In genomic region chr16:3131755-3132377, GRCh38 we compare ENCODE assay signal across 2 cellular contexts.
TF ChIP-seq lines count a peak whose summit lies in the region.

No MANE protein-coding gene starts in this region.

TF ChIP-seq in HCT116, 20 proteins besides CTCF, POLR2A, EP300 and RAD21:
- no peak for TF ChIP-seq ATF3 (IDR thresholded peaks at IDR 0.05)
- peak; percentile 25; the same call in 1 of the 2 replicates for TF ChIP-seq POLR2AphosphoS5 (IDR thresholded peaks at IDR 0.05; ENCODE audit: low read depth, low read length)

TF ChIP-seq in neural cell, 6 proteins besides CTCF, POLR2A, EP300 and RAD21 (continued from another document):
- TF ChIP-seq, protein P1, sequence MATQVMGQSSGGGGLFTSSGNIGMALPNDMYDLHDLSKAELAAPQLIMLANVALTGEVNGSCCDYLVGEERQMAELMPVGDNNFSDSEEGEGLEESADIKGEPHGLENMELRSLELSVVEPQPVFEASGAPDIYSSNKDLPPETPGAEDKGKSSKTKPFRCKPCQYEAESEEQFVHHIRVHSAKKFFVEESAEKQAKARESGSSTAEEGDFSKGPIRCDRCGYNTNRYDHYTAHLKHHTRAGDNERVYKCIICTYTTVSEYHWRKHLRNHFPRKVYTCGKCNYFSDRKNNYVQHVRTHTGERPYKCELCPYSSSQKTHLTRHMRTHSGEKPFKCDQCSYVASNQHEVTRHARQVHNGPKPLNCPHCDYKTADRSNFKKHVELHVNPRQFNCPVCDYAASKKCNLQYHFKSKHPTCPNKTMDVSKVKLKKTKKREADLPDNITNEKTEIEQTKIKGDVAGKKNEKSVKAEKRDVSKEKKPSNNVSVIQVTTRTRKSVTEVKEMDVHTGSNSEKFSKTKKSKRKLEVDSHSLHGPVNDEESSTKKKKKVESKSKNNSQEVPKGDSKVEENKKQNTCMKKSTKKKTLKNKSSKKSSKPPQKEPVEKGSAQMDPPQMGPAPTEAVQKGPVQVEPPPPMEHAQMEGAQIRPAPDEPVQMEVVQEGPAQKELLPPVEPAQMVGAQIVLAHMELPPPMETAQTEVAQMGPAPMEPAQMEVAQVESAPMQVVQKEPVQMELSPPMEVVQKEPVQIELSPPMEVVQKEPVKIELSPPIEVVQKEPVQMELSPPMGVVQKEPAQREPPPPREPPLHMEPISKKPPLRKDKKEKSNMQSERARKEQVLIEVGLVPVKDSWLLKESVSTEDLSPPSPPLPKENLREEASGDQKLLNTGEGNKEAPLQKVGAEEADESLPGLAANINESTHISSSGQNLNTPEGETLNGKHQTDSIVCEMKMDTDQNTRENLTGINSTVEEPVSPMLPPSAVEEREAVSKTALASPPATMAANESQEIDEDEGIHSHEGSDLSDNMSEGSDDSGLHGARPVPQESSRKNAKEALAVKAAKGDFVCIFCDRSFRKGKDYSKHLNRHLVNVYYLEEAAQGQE (IDR thresholded peaks at IDR 0.05; ENCODE audit: borderline replicate concordance), result no peak
- no peak for TF ChIP-seq MXI1 (conservative IDR thresholded peaks at IDR 0.05; ENCODE audit: poor library complexity, severe bottlenecking)
- no peak for TF ChIP-seq EZH2 (IDR thresholded peaks at IDR 0.05; ENCODE audit: borderline replicate concordance, insufficient read depth, low read length, poor library complexity, severe bottlenecking)
- no peak for TF ChIP-seq POLR2AphosphoS5 (IDR thresholded peaks at IDR 0.05)
- peak; percentile 28 for TF ChIP-seq SMC3 (conservative IDR thresholded peaks at IDR 0.05; ENCODE audit: poor library complexity)
